In genomic region chr17:81436294-81436849, GRCh38 we compare ENCODE assay signal across 14 cellular contexts. TPM values are rescaled to one million over a fixed set of nuclear protein-coding genes. Genes with fewer than 3 reads are reported as not detected.
DNase-seq lines count a peak whose midpoint lies in the region; ATAC-seq and TF ChIP-seq lines count a peak whose summit lies in the region.
"Had no signal": no experiment of that assay in that cellular context is flagged by ENCODE, and none has a peak within 500 bp of the region (broad histone marks: within the 10 kb centered on the region; RNA-seq: fewer than 3 reads in every experiment).

No MANE protein-coding gene starts in this region.

- H3K27me3 ChIP-seq in breast epithelium, result no peaks in the 10 kb centered on the region
- no peaks in the 10 kb centered on the region for H3K27me3 ChIP-seq in mammary epithelial cell (ENCODE audit: insufficient read depth, low read length)
- no peaks in the 10 kb centered on the region for H3K27me3 ChIP-seq in heart left ventricle
- H3K27me3 ChIP-seq in ovary, result no peaks in the 10 kb centered on the region
- H3K27me3 ChIP-seq in effector memory CD4-positive, alpha-beta T cell (replicated peaks; ENCODE audit: control insufficient read depth, insufficient read depth, low read length, poor library complexity, severe bottlenecking), result peaks cover 15% of the 10 kb centered on the region
- H3K27me3 ChIP-seq: body of pancreas had no signal

- WGBS in mammary epithelial cell (ENCODE audit: low coverage, missing lambda C conversion rate), result 91% methylated on average over 8 of the region's 19 CpGs
- 65 to 82% (median 70%) methylated on average over 14 to 19 of the region's 19 CpGs for WGBS in heart left ventricle, 4 donors
- 13 to 23% (median 18%) methylated on average over 15 to 19 of the region's 19 CpGs for WGBS in ovary, 3 donors

- H3K9me3 ChIP-seq in breast epithelium, result no peaks in the 10 kb centered on the region
- no peaks in the 10 kb centered on the region for H3K9me3 ChIP-seq in mammary epithelial cell (replicated peaks; ENCODE audit: insufficient read depth, low read length)
- no peaks in the 10 kb centered on the region for H3K9me3 ChIP-seq in heart left ventricle
- H3K9me3 ChIP-seq in ovary, result no peaks in the 10 kb centered on the region
- no peaks in the 10 kb centered on the region for H3K9me3 ChIP-seq in effector memory CD4-positive, alpha-beta T cell (ENCODE audit: control insufficient read depth, low read length)
- H3K9me3 ChIP-seq: body of pancreas had no signal

- BruUV-seq in mammary epithelial cell (replicated peaks; lab: Mats Ljungman, UMichigan), result no TSS peak

- H3K36me3 ChIP-seq in breast epithelium (no peaks in the 10 kb centered on the region), mammary epithelial cell (ENCODE audit: insufficient read depth, low read length) (no peaks in the 10 kb centered on the region), heart left ventricle (no peaks in the 10 kb centered on the region), ovary (no peaks in the 10 kb centered on the region)
- no peaks in the 10 kb centered on the region for H3K36me3 ChIP-seq in effector memory CD4-positive, alpha-beta T cell (ENCODE audit: control insufficient read depth, insufficient read depth, low read length)

- no peaks in the 10 kb centered on the region for H3K79me2 ChIP-seq in mammary epithelial cell (ENCODE audit: insufficient read depth, low read length)

- H3K9ac ChIP-seq in mammary epithelial cell (ENCODE audit: insufficient read depth, low read length), result no peak overlapping the region

- no peak overlapping the region for H3K27ac Mint-ChIP-seq in activated CD4-positive, alpha-beta T cell treated with anti-CD3 and anti-CD28 coated beads, Interleukin-2, amount 10 ng/mL, durations not matched to agents 7 days and 5 days

- peaks cover 2% of the 10 kb centered on the region for H4K20me1 ChIP-seq in mammary epithelial cell (ENCODE audit: insufficient read depth, low read length)

- H3K27me3 Mint-ChIP-seq in activated CD4-positive, alpha-beta T cell treated with anti-CD3 and anti-CD28 coated beads, Interleukin-2, amount 10 ng/mL, durations not matched to agents 7 days and 5 days, result peaks cover 5% of the 10 kb centered on the region

- H2AFZ ChIP-seq in mammary epithelial cell (ENCODE audit: low read depth, low read length), result no peak overlapping the region

- ATAC-seq in heart left ventricle, result peak in 3 of 4 donors; percentile 57 to 79 (median 74)
- ATAC-seq: activated T-cell treated with anti-CD3 and anti-CD28 coated beads, Interleukin-2, amount 50 U/mL, for 4 hours; body of pancreas had no signal

- no peak for TF ChIP-seq POLR2A in breast epithelium (IDR thresholded peaks at IDR 0.05)
- TF ChIP-seq POLR2A in heart left ventricle (IDR thresholded peaks at IDR 0.05), result no peak
- TF ChIP-seq POLR2A in ovary (IDR thresholded peaks at IDR 0.05), result no peak

- POLR2A ChIA-PET in activated CD4-positive, alpha-beta T cell treated with anti-CD3 and anti-CD28 coated beads, Interleukin-2, amount 10 ng/mL, durations not matched to agents 7 days and 5 days (lab: Charles Lee), result no interaction called here

- H3K9me3 Mint-ChIP-seq in activated CD4-positive, alpha-beta T cell treated with anti-CD3 and anti-CD28 coated beads, Interleukin-2, amount 10 ng/mL, durations not matched to agents 7 days and 5 days, result no peaks in the 10 kb centered on the region
- H3K9me3 Mint-ChIP-seq: activated T-cell treated with anti-CD3 and anti-CD28 coated beads, Interleukin-2, amount 50 U/mL, for 4 hours had no signal

- H3K27ac ChIP-seq in breast epithelium, result peak overlapping the region; percentile 45 to 90
- no peak overlapping the region for H3K27ac ChIP-seq in mammary epithelial cell (ENCODE audit: insufficient read depth, low read depth, low read length)
- peak overlapping the region; percentile 32 to 91 (median 75) for H3K27ac ChIP-seq in heart left ventricle
- peak overlapping the region; percentile 64 to 82 for H3K27ac ChIP-seq in ovary
- no peak overlapping the region for H3K27ac ChIP-seq in effector memory CD4-positive, alpha-beta T cell (ENCODE audit: insufficient read depth, low read length, poor library complexity, severe bottlenecking)

- H3K4me3 Mint-ChIP-seq in activated CD4-positive, alpha-beta T cell treated with anti-CD3 and anti-CD28 coated beads, Interleukin-2, amount 10 ng/mL, durations not matched to agents 7 days and 5 days, result no peak overlapping the region
- H3K4me3 Mint-ChIP-seq: activated T-cell treated with anti-CD3 and anti-CD28 coated beads, Interleukin-2, amount 50 U/mL, for 4 hours had no signal

- H3K4me2 ChIP-seq in mammary epithelial cell (ENCODE audit: insufficient read depth, low read depth, low read length), result no peak overlapping the region

- TF ChIP-seq CTCF in breast epithelium (IDR thresholded peaks at IDR 0.05) (no peak), mammary epithelial cell (conservative IDR thresholded peaks at IDR 0.05 in 1 of 2, IDR thresholded peaks at IDR 0.05 in 1 of 2; ENCODE audit: extremely low read depth in 1 of 2, insufficient read depth in 1 of 2, low read depth in 1 of 2, low read length in 2 of 2) (no peak), heart left ventricle (IDR thresholded peaks at IDR 0.05) (peak in 1 of 12 donors; percentile 19), ovary (IDR thresholded peaks at IDR 0.05) (no peak)

- intact Hi-C loops in breast epithelium (cut with DNase I; ENCODE audit: low total_unique reads) (no loop called here), mammary epithelial cell (cut with micrococcal nuclease) (no loop called here), heart left ventricle (cut with DNase I) (loop anchor here in 3 of 10 donors (5.0 kb wide), 2 partner anchors 36 to 41 kb away; no protein-coding TSS in a partner anchor), ovary (cut with DNase I) (no loop called here)

- DNase-seq in breast epithelium (ENCODE audit: low spot score in 2 of 2) (no peak), mammary epithelial cell (no peak), heart left ventricle (peak; percentile 64 to 86 (median 73)), ovary (peak; percentile 75 to 86 (median 80)), NCI-H187 treated with DMSO at 0.1 percent for 48 hours (lab: John Stamatoyannopoulos, UW) (no peak), AML-193 (lab: John Stamatoyannopoulos, UW) (no peak)
- no peak for DNase-seq in effector memory CD4-positive, alpha-beta T cell
- DNase-seq in activated CD4-positive, alpha-beta T cell treated with anti-CD3 and anti-CD28 coated beads, Interleukin-2, amount 10 ng/mL, durations not matched to agents 7 days and 5 days, result no peak
- DNase-seq: activated T-cell treated with anti-CD3 and anti-CD28 coated beads, Interleukin-2, amount 50 U/mL, for 4 hours; EL; NCI-H226; SHP77; stimulated activated naive CD4-positive, alpha-beta T cell treated with Interleukin-2 at 50 U/mL for 16 hours had no signal

- peaks cover 0 to 5% of the 10 kb centered on the region in 2 donors for H3K4me1 ChIP-seq in breast epithelium
- peaks cover 13% of the 10 kb centered on the region for H3K4me1 ChIP-seq in mammary epithelial cell (ENCODE audit: insufficient read depth, low read length)
- H3K4me1 ChIP-seq in heart left ventricle, result peaks cover 0 to 49% (median 32%) of the 10 kb centered on the region in 12 donors
- peaks cover 8% of the 10 kb centered on the region for H3K4me1 ChIP-seq in ovary (ENCODE audit: insufficient read depth)
- H3K4me1 ChIP-seq in effector memory CD4-positive, alpha-beta T cell (ENCODE audit: control insufficient read depth, insufficient read depth, low read length, poor library complexity, severe bottlenecking), result no peaks in the 10 kb centered on the region

- no peak overlapping the region for H3K4me3 ChIP-seq in breast epithelium
- no peak overlapping the region for H3K4me3 ChIP-seq in mammary epithelial cell (replicated peaks in 1 of 3; ENCODE audit: insufficient read depth in 1 of 3, low read depth in 2 of 3, low read length in 3 of 3)
- H3K4me3 ChIP-seq in heart left ventricle, result peak overlapping the region in 2 of 12 donors; percentile 4 to 7
- H3K4me3 ChIP-seq in ovary, result no peak overlapping the region
- H3K4me3 ChIP-seq in effector memory CD4-positive, alpha-beta T cell (ENCODE audit: insufficient read depth, low read depth, low read length, poor library complexity, severe bottlenecking), result no peak overlapping the region
- H3K4me3 ChIP-seq: body of pancreas had no signal

- H3K4me1 Mint-ChIP-seq in activated CD4-positive, alpha-beta T cell treated with anti-CD3 and anti-CD28 coated beads, Interleukin-2, amount 10 ng/mL, durations not matched to agents 7 days and 5 days, result peaks cover 4% of the 10 kb centered on the region

- in situ Hi-C loops in mammary epithelial cell (cut with MboI; ENCODE audit: low sequenced_read_pairs in 2 of 2), result no loop called here

- no peak for TF ChIP-seq EP300 in ovary (IDR thresholded peaks at IDR 0.05)

- dilution Hi-C loops in mammary epithelial cell (cut with HindIII; ENCODE audit: low sequenced_read_pairs), result no loop called here

- no peaks in the 10 kb centered on the region for H3K36me3 Mint-ChIP-seq in activated CD4-positive, alpha-beta T cell treated with anti-CD3 and anti-CD28 coated beads, Interleukin-2, amount 10 ng/mL, durations not matched to agents 7 days and 5 days (ENCODE audit: low read depth)

- CTCF ChIA-PET in mammary epithelial cell (lab: Charles Lee; ENCODE audit: low non-redundant PET), result no interaction called here
- CTCF ChIA-PET in activated CD4-positive, alpha-beta T cell treated with anti-CD3 and anti-CD28 coated beads, Interleukin-2, amount 10 ng/mL, durations not matched to agents 7 days and 5 days (lab: Charles Lee), result interaction anchor here (1.4 kb wide), 1 partner anchor 8 kb away, joined by 3 read pairs; no protein-coding TSS in a partner anchor

RNA-seq across cellular contexts. Expression of gene BAHCC1, which starts 41.1 kb away (rescaled TPM):
- total RNA-seq in breast epithelium, result 10 to 100 TPM in 2 of 3 donors, 1 to 10 TPM in 1; 7.4 to 17.0 (median 11.7) TPM
- 1 to 10 TPM; 2.2 to 9.1 TPM for total RNA-seq in mammary epithelial cell
- 1.6 TPM for polyA plus RNA-seq in mammary epithelial cell
- polyA minus RNA-seq in mammary epithelial cell, result 0.67 TPM
- total RNA-seq in heart left ventricle, result 10 to 100 TPM in 3 of 9 donors, 1 to 10 TPM in 6; 6.0 to 19.6 (median 9.3) TPM
- polyA plus RNA-seq in heart left ventricle, result 1 to 10 TPM; 7.6 to 8.5 TPM
- 10 to 100 TPM in 6 of 7 donors, 1 to 10 TPM in 1; 7.6 to 31.9 (median 24.2) TPM for total RNA-seq in ovary
- 10 to 100 TPM in 1 of 2 donors, 1 to 10 TPM in 1; 1.9 to 16.0 TPM for polyA plus RNA-seq in ovary
- total RNA-seq in activated CD4-positive, alpha-beta T cell treated with anti-CD3 and anti-CD28 coated beads, Interleukin-2, amount 10 ng/mL, durations not matched to agents 7 days and 5 days, result not detected

Comparison
In these comparisons a context has a peak if more than half of its experiments do, and no peak if none do; other contexts are left out.
1. H3K27ac ChIP-seq: peak in breast epithelium (2 of 2), heart left ventricle (12 of 12) and ovary (2 of 2); none in mammary epithelial cell (single experiment) and effector memory CD4-positive, alpha-beta T cell (single experiment).
2. DNase-seq: peak in heart left ventricle (5 of 5) and ovary (5 of 5); none in breast epithelium (0 of 2), mammary epithelial cell (single experiment), NCI-H187 treated with DMSO at 0.1 percent for 48 hours (single experiment), effector memory CD4-positive, alpha-beta T cell (0 of 3), AML-193 (0 of 2) and activated CD4-positive, alpha-beta T cell treated with anti-CD3 and anti-CD28 coated beads, Interleukin-2, amount 10 ng/mL, durations not matched to agents 7 days and 5 days (single experiment).